In genomic region chr15:75734861-75735760, GRCh38 we compare ENCODE assay signal across 2 cellular contexts.
A peak's percentile ranks its signal among the peaks of the same experiment; 100 is the strongest.
TF ChIP-seq lines count a peak whose summit lies in the region.

No MANE protein-coding gene starts in this region.

TF ChIP-seq in WTC11, 78 proteins besides CTCF, POLR2A, EP300 and RAD21:
- 0 out of 2 replicates have a peak, but pooled peaks have one; percentile 32 for TF ChIP-seq USF1 (CRISPR knock-in tag; IDR thresholded peaks at IDR 0.05)
- TF ChIP-seq USF2 (CRISPR knock-in tag; IDR thresholded peaks at IDR 0.05) = peak; percentile 62; the same call in 1 of the 2 replicates

TF ChIP-seq in H1, 55 proteins besides CTCF, POLR2A, EP300 and RAD21:
- 0 out of 2 replicates have a peak, but pooled peaks have one; percentile 17 for TF ChIP-seq USF2 (IDR thresholded peaks at IDR 0.05; ENCODE audit: low read length)
